Comparison of ENCODE assay signal across 21 cellular contexts in the genomic region with DNA sequence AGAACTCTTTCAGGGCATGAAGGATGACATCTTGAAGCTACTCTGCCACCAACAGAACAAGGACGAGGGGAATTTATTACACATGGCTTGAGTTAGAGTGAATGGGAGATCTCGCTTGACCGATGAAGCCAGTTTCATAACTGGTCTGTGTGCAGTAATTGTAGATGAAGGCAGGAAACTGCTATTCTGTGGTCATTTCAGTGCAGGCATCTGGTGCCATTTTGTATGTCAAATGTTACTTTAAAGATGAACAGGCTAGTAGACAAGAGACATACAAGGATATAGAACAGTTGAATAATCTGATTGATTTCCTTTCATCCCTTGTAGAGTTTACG. TPM values are rescaled to one million over a fixed set of nuclear protein-coding genes. Genes with fewer than 3 reads are reported as not detected.
DNase-seq lines count a peak whose midpoint lies in the region; ATAC-seq and TF ChIP-seq lines count a peak whose summit lies in the region.
"Had no signal": no experiment of that assay in that cellular context is flagged by ENCODE, and none has a peak within 500 bp of the region (broad histone marks: within the 10 kb centered on the region; RNA-seq: fewer than 3 reads in every experiment).

No MANE protein-coding gene starts in this region.

- H3K9me3 ChIP-seq in SJSA1 (replicated peaks): no peaks in the 10 kb centered on the region
- no peaks in the 10 kb centered on the region for H3K9me3 ChIP-seq in ascending aorta
- H3K9me3 ChIP-seq: SK-N-SH had no signal

- H3K27ac Mint-ChIP-seq in nephron progenitor cell: peak overlapping the region; percentile 99
- no peak overlapping the region for H3K27ac Mint-ChIP-seq in activated CD4-positive, alpha-beta T cell treated with anti-CD3 and anti-CD28 coated beads for 36 hours
- H3K27ac Mint-ChIP-seq: activated naive CD4-positive, alpha-beta T cell treated with anti-CD3 and anti-CD28 coated beads for 36 hours; CD8-positive, alpha-beta T cell had no signal

- H3K4me1 Mint-ChIP-seq in nephron progenitor cell: peaks cover 63% of the 10 kb centered on the region
- H3K4me1 Mint-ChIP-seq in activated CD4-positive, alpha-beta T cell treated with anti-CD3 and anti-CD28 coated beads for 36 hours: peaks cover 5% of the 10 kb centered on the region

- H3K36me3 ChIP-seq in SJSA1: no peaks in the 10 kb centered on the region
- no peaks in the 10 kb centered on the region for H3K36me3 ChIP-seq in ascending aorta

- POLR2A ChIA-PET in activated CD4-positive, alpha-beta T cell treated with anti-CD3 and anti-CD28 coated beads for 36 hours (lab: Charles Lee): no interaction called here

- CTCF ChIA-PET in activated CD4-positive, alpha-beta T cell treated with anti-CD3 and anti-CD28 coated beads for 36 hours (lab: Charles Lee): interaction anchor here (1.0 kb wide), 1 partner anchor 9 kb away, joined by 3 read pairs; no protein-coding TSS in a partner anchor

- intact Hi-C loops in activated CD4-positive, alpha-beta T cell treated with anti-CD3 and anti-CD28 coated beads for 36 hours (cut with DNase I, micrococcal nuclease): no loop called here
- intact Hi-C loops in ascending aorta (cut with DNase I): no loop called here

- H3K36me3 Mint-ChIP-seq in nephron progenitor cell (ENCODE audit: low read depth): peaks cover 31% of the 10 kb centered on the region
- H3K36me3 Mint-ChIP-seq in activated CD4-positive, alpha-beta T cell treated with anti-CD3 and anti-CD28 coated beads for 36 hours (ENCODE audit: low read depth): no peaks in the 10 kb centered on the region
- H3K36me3 Mint-ChIP-seq: CD8-positive, alpha-beta T cell had no signal

- H3K9me3 Mint-ChIP-seq in nephron progenitor cell: peaks cover 9% of the 10 kb centered on the region
- H3K9me3 Mint-ChIP-seq in activated CD4-positive, alpha-beta T cell treated with anti-CD3 and anti-CD28 coated beads for 36 hours (ENCODE audit: low read depth): peaks cover 3% of the 10 kb centered on the region
- H3K9me3 Mint-ChIP-seq: activated naive CD4-positive, alpha-beta T cell treated with anti-CD3 and anti-CD28 coated beads for 36 hours; CD8-positive, alpha-beta T cell had no signal

- peak overlapping the region; percentile 38 for H3K4me3 Mint-ChIP-seq in nephron progenitor cell
- no peak overlapping the region for H3K4me3 Mint-ChIP-seq in activated CD4-positive, alpha-beta T cell treated with anti-CD3 and anti-CD28 coated beads for 36 hours
- H3K4me3 Mint-ChIP-seq: activated naive CD4-positive, alpha-beta T cell treated with anti-CD3 and anti-CD28 coated beads for 36 hours; CD8-positive, alpha-beta T cell had no signal

- H3K4me1 ChIP-seq in SJSA1 (replicated peaks) (peaks cover 13% of the 10 kb centered on the region), ascending aorta (no peaks in the 10 kb centered on the region)
- H3K4me1 ChIP-seq: foreskin keratinocyte had no signal

- H3K27me3 Mint-ChIP-seq in nephron progenitor cell (ENCODE audit: low read depth, poor library complexity): no peaks in the 10 kb centered on the region
- peaks cover 36% of the 10 kb centered on the region for H3K27me3 Mint-ChIP-seq in activated CD4-positive, alpha-beta T cell treated with anti-CD3 and anti-CD28 coated beads for 36 hours

- H3K27me3 ChIP-seq in SJSA1 (replicated peaks): peaks cover 6% of the 10 kb centered on the region; the same call in 1 of the 2 replicates
- no peaks in the 10 kb centered on the region for H3K27me3 ChIP-seq in ascending aorta

- ATAC-seq in GM18498 (IDR thresholded peaks at IDR 0.05; ENCODE audit: unreplicated experiment): peak; percentile 53
- peak; percentile 73 for ATAC-seq in HG02759 (IDR thresholded peaks at IDR 0.05; ENCODE audit: unreplicated experiment)
- no peak for ATAC-seq in activated CD4-positive, alpha-beta T cell treated with anti-CD3 and anti-CD28 coated beads for 36 hours
- no peak for ATAC-seq in HG03025 (IDR thresholded peaks at IDR 0.05; ENCODE audit: low FRiP score, unreplicated experiment)
- ATAC-seq: CD8-positive, alpha-beta T cell; foreskin keratinocyte had no signal

- H3K27ac ChIP-seq in SJSA1 (peak overlapping the region; percentile 13; the same call in 1 of the 2 replicates), ascending aorta (no peak overlapping the region)
- H3K27ac ChIP-seq: foreskin keratinocyte, parathyroid adenoma, skin epidermis had no signal

- TF ChIP-seq CTCF in nephron progenitor cell (IDR thresholded peaks at IDR 0.05) (no peak), ascending aorta (IDR thresholded peaks at IDR 0.05) (no peak)

- H3K4me3 ChIP-seq in SJSA1 (no peak overlapping the region), ascending aorta (no peak overlapping the region)
- H3K4me3 ChIP-seq: skin epidermis had no signal

- no peak for DNase-seq in SJSA1 (ENCODE audit: low read depth in 1 of 2, low spot score in 2 of 2)
- no peak for DNase-seq in nephron progenitor cell
- no peak for DNase-seq in activated CD4-positive, alpha-beta T cell treated with anti-CD3 and anti-CD28 coated beads for 36 hours
- DNase-seq in ascending aorta (ENCODE audit: low spot score in 2 of 2): no peak
- DNase-seq in SW480 (ENCODE audit: low spot score): no peak
- DNase-seq: activated CD4-positive, alpha-beta T cell treated with anti-CD3 and anti-CD28 coated beads for 4 hours; activated naive CD4-positive, alpha-beta T cell treated with anti-CD3 and anti-CD28 coated beads for 36 hours; CD8-positive, alpha-beta T cell; DMS79 treated with DMSO at 0.1 percent for 48 hours; foreskin keratinocyte; midbrain; NCI-H1048; NCI-H2081; NCI-H526; SK-N-SH; stimulated activated CD4-positive, alpha-beta T cell treated with anti-CD3 and anti-CD28 coated beads, Interleukin-4, amount 100 ng/mL, for 24 hours had no signal

RNA-seq across cellular contexts. Expression of gene GREB1, which starts 20.6 kb away (rescaled TPM):
- total RNA-seq in SJSA1 (2014; rRNA removed; shearing (Covaris generic)): not detected in 2 replicates
- total RNA-seq in activated CD4-positive, alpha-beta T cell treated with anti-CD3 and anti-CD28 coated beads for 36 hours: under 1 TPM; 0.57 to 0.65 TPM
- 5.9 TPM for total RNA-seq in ascending aorta

Comparison
In these comparisons a context has a peak if more than half of its experiments do, and no peak if none do; other contexts are left out.
1. ATAC-seq: peak in GM18498 (single experiment) and HG02759 (single experiment); none in activated CD4-positive, alpha-beta T cell treated with anti-CD3 and anti-CD28 coated beads for 36 hours (single experiment) and HG03025 (single experiment).